17 cellular contexts compared by ENCODE assay signal in genomic region chr4:78768447-78769177, GRCh38. TPM values are rescaled to one million over a fixed set of nuclear protein-coding genes. Genes with fewer than 3 reads are reported as not detected.
A peak's percentile ranks its signal among the peaks of the same experiment; 100 is the strongest.
DNase-seq lines count a peak whose midpoint lies in the region; ATAC-seq, FAIRE-seq and TF ChIP-seq lines count a peak whose summit lies in the region.
"Had no signal": no experiment of that assay in that cellular context is flagged by ENCODE, and none has a peak within 500 bp of the region (broad histone marks: within the 10 kb centered on the region; RNA-seq: fewer than 3 reads in every experiment).

No MANE protein-coding gene starts in this region.

- H3K4me1 Mint-ChIP-seq in astrocyte (ENCODE audit: low read depth, unreplicated experiment): peaks cover 1% of the 10 kb centered on the region
- H3K4me1 Mint-ChIP-seq: central memory CD8-positive, alpha-beta T cell had no signal

- no peak overlapping the region for H3K27ac Mint-ChIP-seq in astrocyte (ENCODE audit: unreplicated experiment)
- H3K27ac Mint-ChIP-seq: activated CD4-positive, alpha-beta T cell treated with anti-CD3 and anti-CD28 coated beads, Interleukin-2, amount 10 ng/mL, durations not matched to agents 24 days and 14 days had no signal

- no peak for FAIRE-seq in astrocyte (lab: Jason Lieb, UNC)

- no peaks in the 10 kb centered on the region for H3K9me3 Mint-ChIP-seq in astrocyte (ENCODE audit: unreplicated experiment)
- H3K9me3 Mint-ChIP-seq: activated CD4-positive, alpha-beta T cell treated with anti-CD3 and anti-CD28 coated beads, Interleukin-2, amount 10 ng/mL, durations not matched to agents 24 days and 14 days; central memory CD8-positive, alpha-beta T cell; IgD-negative memory B cell had no signal

- H3K79me2 ChIP-seq in astrocyte (ENCODE audit: insufficient read depth, low read length): no peaks in the 10 kb centered on the region

- H4K20me1 ChIP-seq in astrocyte (ENCODE audit: insufficient read depth, low read length): no peaks in the 10 kb centered on the region
- H4K20me1 ChIP-seq: BLaER1 treated with 17β-estradiol and CSF1 and Interleukin-3, amounts not matched to agents 10 nM and 100 nM had no signal

- H3K9me3 ChIP-seq in astrocyte (ENCODE audit: insufficient read depth, low read depth, low read length): no peaks in the 10 kb centered on the region
- H3K9me3 ChIP-seq: BLaER1 treated with 17β-estradiol and CSF1 and Interleukin-3, amounts not matched to agents 10 nM and 100 nM; stomach had no signal

- TF ChIP-seq CTCF in astrocyte (IDR thresholded peaks at IDR 0.05; ENCODE audit: insufficient read depth, low read depth, low read length): no peak

- H3K27me3 ChIP-seq in astrocyte (ENCODE audit: insufficient read depth, low read length): no peaks in the 10 kb centered on the region
- H3K27me3 ChIP-seq: BLaER1 treated with 17β-estradiol and CSF1 and Interleukin-3, amounts not matched to agents 10 nM and 100 nM; stomach had no signal

- peak overlapping the region; percentile 35 for H2AFZ ChIP-seq in astrocyte (ENCODE audit: low read depth, low read length)

- no peak overlapping the region for H3K9ac ChIP-seq in astrocyte (ENCODE audit: low read length)
- H3K9ac ChIP-seq: BLaER1 treated with 17β-estradiol and CSF1 and Interleukin-3, amounts not matched to agents 10 nM and 100 nM had no signal

- no peak overlapping the region for H3K4me2 ChIP-seq in astrocyte (ENCODE audit: low read length)

- DNase-seq in AG20443 (ENCODE audit: low spot score) (peak; percentile 15), astrocyte (ENCODE audit: low read depth) (no peak), hepatic stellate cell (ENCODE audit: low spot score) (peak; percentile 24), retina (no peak), HT-29 (ENCODE audit: low spot score) (no peak), DMS 273 treated with DMSO at 0.1 percent for 48 hours (lab: John Stamatoyannopoulos, UW) (no peak)
- DNase-seq in Jurkat, Clone E6-1 (ENCODE audit: low read depth, low spot score): peak; percentile 88
- DNase-seq: activated CD4-positive, alpha-beta T cell treated with anti-CD3 and anti-CD28 coated beads, Interleukin-2, amount 10 ng/mL, durations not matched to agents 24 days and 14 days; activated gamma-delta T cell treated with Interleukin-2 at 50 U/mL for 16 hours; GDM1; NCI-H2081 treated with DMSO at 0.1 percent for 48 hours; NK-92 treated with Interleukin-12 subunit alpha and Interleukin-12 subunit beta, amount 100 ng/mL, for 24 hours; stomach had no signal

- H3K4me3 Mint-ChIP-seq in astrocyte (ENCODE audit: unreplicated experiment): no peak overlapping the region
- H3K4me3 Mint-ChIP-seq: activated CD4-positive, alpha-beta T cell treated with anti-CD3 and anti-CD28 coated beads, Interleukin-2, amount 10 ng/mL, durations not matched to agents 24 days and 14 days; central memory CD8-positive, alpha-beta T cell; IgD-negative memory B cell had no signal

- H3K4me1 ChIP-seq in astrocyte (ENCODE audit: insufficient read depth, low read length): no peaks in the 10 kb centered on the region
- H3K4me1 ChIP-seq: stomach had no signal

- no peaks in the 10 kb centered on the region for H3K27me3 Mint-ChIP-seq in astrocyte (ENCODE audit: low read depth, unreplicated experiment)
- H3K27me3 Mint-ChIP-seq: activated CD4-positive, alpha-beta T cell treated with anti-CD3 and anti-CD28 coated beads, Interleukin-2, amount 10 ng/mL, durations not matched to agents 24 days and 14 days; central memory CD8-positive, alpha-beta T cell; IgD-negative memory B cell had no signal

- H3K36me3 ChIP-seq in astrocyte (ENCODE audit: insufficient read depth, low read length): no peaks in the 10 kb centered on the region
- H3K36me3 ChIP-seq: BLaER1 treated with 17β-estradiol and CSF1 and Interleukin-3, amounts not matched to agents 10 nM and 100 nM; stomach had no signal

- no peak for ATAC-seq in GM19397 (IDR thresholded peaks at IDR 0.05; ENCODE audit: unreplicated experiment)

- no peaks in the 10 kb centered on the region for H3K36me3 Mint-ChIP-seq in astrocyte (ENCODE audit: low read depth, unreplicated experiment)
- H3K36me3 Mint-ChIP-seq: IgD-negative memory B cell had no signal

- H3K4me3 ChIP-seq in Jurkat, Clone E6-1 (ENCODE audit: low read length): no peak overlapping the region
- no peak overlapping the region for H3K4me3 ChIP-seq in astrocyte (ENCODE audit: insufficient read depth, low read depth, low read length)
- H3K4me3 ChIP-seq: BLaER1 treated with 17β-estradiol and CSF1 and Interleukin-3, amounts not matched to agents 10 nM and 100 nM; stomach had no signal

- H3K27ac ChIP-seq in astrocyte (ENCODE audit: low read depth, low read length): no peak overlapping the region
- H3K27ac ChIP-seq: BLaER1 treated with 17β-estradiol and CSF1 and Interleukin-3, amounts not matched to agents 10 nM and 100 nM; stomach had no signal

RNA-seq across cellular contexts. Expression of gene BMP2K, which starts 7.5 kb away (rescaled TPM):
- 49.5 TPM for polyA plus RNA-seq in Jurkat, Clone E6-1 (2012; ENCODE audit: insufficient read depth, insufficient read length)
- 29.8 and 33.3 TPM in 2 replicates for total RNA-seq in astrocyte
- 11.3 and 12.3 TPM in 2 replicates for total RNA-seq in HT-29 (2014; rRNA removed; shearing (Covaris generic))

Comparison
In these comparisons a context has a peak if more than half of its experiments do, and no peak if none do; other contexts are left out.
1. DNase-seq: peak in AG20443 (single experiment), Jurkat, Clone E6-1 (single experiment) and hepatic stellate cell (single experiment); none in astrocyte (single experiment), retina (single experiment), HT-29 (single experiment) and DMS 273 treated with DMSO at 0.1 percent for 48 hours (single experiment).